In the genomic region with DNA sequence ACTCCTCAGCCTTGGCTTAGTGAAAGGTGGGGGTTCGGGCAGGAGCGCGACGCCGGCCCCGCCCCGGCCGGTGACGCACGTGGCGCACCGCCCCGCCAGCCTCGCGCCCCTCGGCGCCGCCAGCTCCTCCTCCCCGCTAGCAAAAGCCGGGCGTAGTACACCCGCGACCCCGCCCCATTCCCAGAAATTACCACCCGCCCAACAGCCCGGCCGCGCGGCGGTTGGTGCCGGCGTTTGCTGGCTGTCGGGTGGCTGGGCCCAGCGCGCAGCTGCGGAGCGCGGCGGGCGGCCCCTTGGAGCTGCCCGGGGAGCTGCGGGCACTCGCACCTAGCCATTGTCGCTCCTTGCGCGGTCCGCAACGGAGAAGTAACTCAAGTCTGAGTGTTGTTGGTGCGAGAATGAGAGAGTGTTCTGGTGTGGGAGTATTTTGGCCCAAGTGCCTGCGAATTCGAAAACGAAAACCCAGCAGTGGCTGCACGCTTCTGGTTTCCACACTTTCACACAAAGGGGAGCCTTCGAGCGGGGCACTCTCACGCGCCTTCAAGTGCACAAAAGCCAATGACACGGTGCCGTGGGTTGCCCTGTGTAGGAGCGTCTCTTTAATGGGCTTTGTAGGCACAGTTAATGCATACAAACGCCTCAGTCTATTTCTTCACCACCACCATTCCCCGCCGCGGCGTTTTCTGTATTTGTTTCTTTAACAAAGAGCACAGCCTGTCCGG, we compare ENCODE assay signal across 8 cellular contexts. TPM values are rescaled to one million over a fixed set of nuclear protein-coding genes. Genes with fewer than 3 reads are reported as not detected.
DNase-seq lines count a peak whose midpoint lies in the region; ATAC-seq, FAIRE-seq and TF ChIP-seq lines count a peak whose summit lies in the region.

No MANE protein-coding gene starts in this region.

- no peaks in the 10 kb centered on the region for H3K9me1 ChIP-seq in keratinocyte (ENCODE audit: control insufficient read depth, extremely low read depth, insufficient read depth, low read length)

- H4K20me1 ChIP-seq in keratinocyte (ENCODE audit: control insufficient read depth, extremely low read depth, insufficient read depth, low read length), result no peaks in the 10 kb centered on the region

- peak overlapping the region; percentile 100 for H2AFZ ChIP-seq in keratinocyte (ENCODE audit: control insufficient read depth, low read length)

- TF ChIP-seq CTCF in AG10803 (conservative IDR thresholded peaks at IDR 0.05; ENCODE audit: low read length) (peak; percentile 5; the same call in 1 of the 2 replicates), keratinocyte (optimal IDR thresholded peaks at IDR 0.05 in 1 of 3, IDR thresholded peaks at IDR 0.05 in 1 of 3, conservative IDR thresholded peaks at IDR 0.05 in 1 of 3; ENCODE audit: extremely low read depth in 1 of 3, insufficient read depth in 2 of 3, low read length in 3 of 3) (no peak)

- FAIRE-seq in keratinocyte (lab: Jason Lieb, UNC), result no peak

- DNase-seq in AG10803 (ENCODE audit: low read depth) (peak; percentile 93), NCI-H226 (peak; percentile 89), caudate nucleus (lab: John Stamatoyannopoulos, UW) (peak; percentile 28 to 96 (median 88)), keratinocyte (ENCODE audit: low read depth, low spot score) (no peak)
- DNase-seq in activated CD4-positive, CD25-positive, alpha-beta regulatory T cell (lab: John Stamatoyannopoulos, UW), result peak; percentile 52 to 82 (median 75)
- DNase-seq in stimulated activated CD4-positive, alpha-beta T cell treated with anti-CD3 and anti-CD28 coated beads, Interleukin-12 subunit alpha, Interleukin-12 subunit beta, amount 100 ng/mL, for 48 hours (ENCODE audit: low read depth in 2 of 3, low spot score in 1 of 3), result peak; percentile 78 to 87 (median 82)

- peak overlapping the region; percentile 85 for H3K4me2 ChIP-seq in keratinocyte (ENCODE audit: control insufficient read depth, extremely low read depth, insufficient read depth, low read depth, low read length)

- peak overlapping the region; percentile 91 for H3K9ac ChIP-seq in keratinocyte (ENCODE audit: control insufficient read depth, extremely low read depth, insufficient read depth, low read length)

- H3K9me3 ChIP-seq in keratinocyte (ENCODE audit: control insufficient read depth, low read depth, low read length), result no peaks in the 10 kb centered on the region

- H3K27me3 ChIP-seq in keratinocyte (ENCODE audit: control insufficient read depth, extremely low read depth, insufficient read depth, low read length), result no peaks in the 10 kb centered on the region

- ATAC-seq in GM19035 (IDR thresholded peaks at IDR 0.05; ENCODE audit: unreplicated experiment) (peak; percentile 65), HG03280 (IDR thresholded peaks at IDR 0.05; ENCODE audit: unreplicated experiment) (peak; percentile 60)

- H3K36me3 ChIP-seq in keratinocyte (ENCODE audit: control insufficient read depth in 2 of 2, extremely low read depth in 1 of 2, insufficient read depth in 2 of 2, low read length in 2 of 2), result no peaks in the 10 kb centered on the region

- H3K4me1 ChIP-seq in keratinocyte (ENCODE audit: control insufficient read depth, extremely low read depth, insufficient read depth, low read length), result peaks cover 7% of the 10 kb centered on the region

- H3K79me2 ChIP-seq in keratinocyte (ENCODE audit: control insufficient read depth, insufficient read depth, low read length), result peaks cover 11% of the 10 kb centered on the region

- peak overlapping the region; percentile 99 for H3K27ac ChIP-seq in caudate nucleus (ENCODE audit: low read depth, low read length)
- peak overlapping the region; percentile 88 for H3K27ac ChIP-seq in keratinocyte (ENCODE audit: control insufficient read depth, insufficient read depth, low read length)

- dilution Hi-C loops in keratinocyte (cut with MboI; ENCODE audit: extremely low pct_ligation_motif_present, low sequenced_read_pairs), result no loop called here

- peak overlapping the region; percentile 71 for H3K4me3 ChIP-seq in AG10803 (ENCODE audit: low read length)
- H3K4me3 ChIP-seq in keratinocyte (ENCODE audit: control insufficient read depth in 2 of 3, extremely low read depth in 1 of 3, insufficient read depth in 2 of 3, low read depth in 1 of 3, low read length in 3 of 3), result peak overlapping the region; percentile 85 to 93 (median 91)

RNA-seq across cellular contexts. Expression of a gene that starts 1.0 kb away (rescaled TPM):
- polyA plus RNA-seq in keratinocyte, result 15.8 to 19.6 TPM (median 16.4 TPM) in 3 replicates
- polyA plus RNA-seq in keratinocyte (2011; ENCODE audit: low read depth), result 17.8 TPM
- 9.2 and 15.3 TPM in 2 replicates for polyA plus RNA-seq in keratinocyte (2011; cell fraction: cytosol; rRNA removed)
- polyA plus RNA-seq in keratinocyte (2011; cell fraction: nucleus; rRNA removed), result 18.9 and 19.4 TPM in 2 replicates
- polyA plus RNA-seq in keratinocyte (2012; ENCODE audit: low replicate concordance), result 10.7 and 13.7 TPM in 2 replicates
- 12.1 to 31.0 TPM (median 20.7 TPM) in 3 replicates for polyA minus RNA-seq in keratinocyte
- 11.7 TPM for polyA minus RNA-seq in keratinocyte (2011; cell fraction: cytosol; rRNA and poly(A)+ RNA removed)
- polyA minus RNA-seq in keratinocyte (2011; cell fraction: nucleus; rRNA and poly(A)+ RNA removed), result 14.8 and 22.0 TPM in 2 replicates
